Comparison of ENCODE assay signal across 17 cellular contexts in genomic region chr16:1565083-1565805, GRCh38. TPM values are rescaled to one million over a fixed set of nuclear protein-coding genes. Genes with fewer than 3 reads are reported as not detected.
DNase-seq lines count a peak whose midpoint lies in the region; ATAC-seq and TF ChIP-seq lines count a peak whose summit lies in the region.
"Had no signal": no experiment of that assay in that cellular context is flagged by ENCODE, and none has a peak within 500 bp of the region (broad histone marks: within the 10 kb centered on the region; RNA-seq: fewer than 3 reads in every experiment).

No MANE protein-coding gene starts in this region.

- no peaks in the 10 kb centered on the region for H3K36me3 Mint-ChIP-seq in activated naive CD4-positive, alpha-beta T cell treated with anti-CD3 and anti-CD28 coated beads, Interleukin-2, amount 50 U/mL, for 72 hours
- H3K36me3 Mint-ChIP-seq in activated naive CD4-positive, alpha-beta T cell treated with anti-CD3 and anti-CD28 coated beads, Interleukin-2, amount 10 ng/mL, durations not matched to agents 7 days and 5 days, result peaks cover 3% of the 10 kb centered on the region
- peaks cover 12% of the 10 kb centered on the region for H3K36me3 Mint-ChIP-seq in WTC11

- TF ChIP-seq EP300 in gastroesophageal sphincter (IDR thresholded peaks at IDR 0.05), result no peak
- TF ChIP-seq EP300 in sigmoid colon (IDR thresholded peaks at IDR 0.05), result no peak

- peaks cover 4% of the 10 kb centered on the region for H3K27me3 Mint-ChIP-seq in activated naive CD4-positive, alpha-beta T cell treated with anti-CD3 and anti-CD28 coated beads, Interleukin-2, amount 10 ng/mL, durations not matched to agents 7 days and 5 days
- H3K27me3 Mint-ChIP-seq in WTC11 (ENCODE audit: low read depth), result no peaks in the 10 kb centered on the region

- H3K27ac Mint-ChIP-seq in activated naive CD4-positive, alpha-beta T cell treated with anti-CD3 and anti-CD28 coated beads, Interleukin-2, amount 50 U/mL, for 72 hours, result peak overlapping the region; percentile 15 to 33
- no peak overlapping the region for H3K27ac Mint-ChIP-seq in activated naive CD4-positive, alpha-beta T cell treated with anti-CD3 and anti-CD28 coated beads, Interleukin-2, amount 10 ng/mL, durations not matched to agents 7 days and 5 days
- H3K27ac Mint-ChIP-seq in WTC11, result peak overlapping the region; percentile 28; the same call in 1 of the 2 replicates

- no peak overlapping the region for H3K4me3 Mint-ChIP-seq in activated naive CD4-positive, alpha-beta T cell treated with anti-CD3 and anti-CD28 coated beads, Interleukin-2, amount 10 ng/mL, durations not matched to agents 7 days and 5 days
- H3K4me3 Mint-ChIP-seq in WTC11, result no peak overlapping the region

- no peak for DNase-seq in activated naive CD4-positive, alpha-beta T cell treated with anti-CD3 and anti-CD28 coated beads, Interleukin-2, amount 50 U/mL, for 72 hours (ENCODE audit: low spot score in 2 of 2)
- no peak for DNase-seq in activated naive CD4-positive, alpha-beta T cell treated with anti-CD3 and anti-CD28 coated beads, Interleukin-2, amount 10 ng/mL, durations not matched to agents 7 days and 5 days
- DNase-seq in WTC11 (ENCODE audit: low spot score), result no peak
- no peak for DNase-seq in sigmoid colon
- DNase-seq in NCI-H2107 (lab: John Stamatoyannopoulos, UW), result no peak
- DNase-seq in PC-9, result no peak
- DNase-seq: 8988T, COR-L47, DMS153, MG63, NCI-H1092 treated with DMSO at 0.1 percent for 48 hours, NCI-H1694, NCI-H446, NCI-H748 treated with DMSO at 0.1 percent for 48 hours had no signal

- H4K20me1 ChIP-seq in PC-9 (ENCODE audit: insufficient read depth), result no peaks in the 10 kb centered on the region

- H3K27me3 ChIP-seq in gastroesophageal sphincter (no peaks in the 10 kb centered on the region), sigmoid colon (no peaks in the 10 kb centered on the region), PC-9 (ENCODE audit: insufficient read depth, low read depth) (no peaks in the 10 kb centered on the region)
- H3K27me3 ChIP-seq: MG63 had no signal

- H3K27ac ChIP-seq in gastroesophageal sphincter (peak overlapping the region in 3 of 4 donors; percentile 35 to 65 (median 37)), sigmoid colon (peak overlapping the region in 3 of 4 donors; percentile 31 to 48 (median 46)), PC-9 (no peak overlapping the region)

- 77 to 81% methylated on average over 7 to 16 of the region's 16 CpGs for WGBS in gastroesophageal sphincter (ENCODE audit: low coverage in 1 of 2), 2 donors
- 92 to 93% methylated on average over 16 of the region's 16 CpGs for WGBS in sigmoid colon, 2 donors

- H3K4me1 ChIP-seq in gastroesophageal sphincter (no peaks in the 10 kb centered on the region), sigmoid colon (no peaks in the 10 kb centered on the region), PC-9 (replicated peaks; ENCODE audit: insufficient read depth) (no peaks in the 10 kb centered on the region)

- H3K79me2 ChIP-seq in PC-9 (ENCODE audit: low read depth), result no peaks in the 10 kb centered on the region

- H3K4me2 ChIP-seq in PC-9, result no peak overlapping the region

- no peak overlapping the region for H2AFZ ChIP-seq in PC-9

- POLR2A ChIA-PET in WTC11 (lab: Charles Lee) (no interaction called here), PC-9 (lab: Charles Lee; ENCODE audit: unreplicated experiment) (no interaction called here)

- TF ChIP-seq POLR2A in gastroesophageal sphincter (IDR thresholded peaks at IDR 0.05), result no peak
- TF ChIP-seq POLR2A in sigmoid colon (IDR thresholded peaks at IDR 0.05), result no peak

- H3K36me3 ChIP-seq in gastroesophageal sphincter (peaks cover 0 to 81% of the 10 kb centered on the region in 2 donors), sigmoid colon (peaks cover 9 to 49% (median 20%) of the 10 kb centered on the region in 4 donors), PC-9 (ENCODE audit: low read depth) (no peaks in the 10 kb centered on the region)

- no peak for TF ChIP-seq CTCF in WTC11 (IDR thresholded peaks at IDR 0.05)
- TF ChIP-seq CTCF in gastroesophageal sphincter (IDR thresholded peaks at IDR 0.05), result no peak
- TF ChIP-seq CTCF in sigmoid colon (IDR thresholded peaks at IDR 0.05), result no peak
- no peak for TF ChIP-seq CTCF in PC-9 (conservative IDR thresholded peaks at IDR 0.05)

- no peaks in the 10 kb centered on the region for H3K9me2 ChIP-seq in PC-9 (ENCODE audit: insufficient read depth)

- peaks cover 19% of the 10 kb centered on the region for H3K4me1 Mint-ChIP-seq in activated naive CD4-positive, alpha-beta T cell treated with anti-CD3 and anti-CD28 coated beads, Interleukin-2, amount 10 ng/mL, durations not matched to agents 7 days and 5 days
- H3K4me1 Mint-ChIP-seq in WTC11, result no peaks in the 10 kb centered on the region

- H3K9me3 Mint-ChIP-seq in activated naive CD4-positive, alpha-beta T cell treated with anti-CD3 and anti-CD28 coated beads, Interleukin-2, amount 50 U/mL, for 72 hours, result no peaks in the 10 kb centered on the region
- H3K9me3 Mint-ChIP-seq in activated naive CD4-positive, alpha-beta T cell treated with anti-CD3 and anti-CD28 coated beads, Interleukin-2, amount 10 ng/mL, durations not matched to agents 7 days and 5 days, result no peaks in the 10 kb centered on the region
- H3K9me3 Mint-ChIP-seq in WTC11, result no peaks in the 10 kb centered on the region

- no peak for ATAC-seq in activated naive CD4-positive, alpha-beta T cell treated with anti-CD3 and anti-CD28 coated beads, Interleukin-2, amount 50 U/mL, for 72 hours
- no peak for ATAC-seq in WTC11
- no peak for ATAC-seq in gastroesophageal sphincter
- no peak for ATAC-seq in GM21367 (IDR thresholded peaks at IDR 0.05; ENCODE audit: unreplicated experiment)
- ATAC-seq: Panc1 had no signal

- no peaks in the 10 kb centered on the region for H3K9me3 ChIP-seq in gastroesophageal sphincter
- H3K9me3 ChIP-seq in sigmoid colon, result no peaks in the 10 kb centered on the region
- H3K9me3 ChIP-seq in PC-9 (ENCODE audit: insufficient read depth, low read depth), result no peaks in the 10 kb centered on the region
- H3K9me3 ChIP-seq: MG63 had no signal

- BruUV-seq in PC-9 (replicated peaks; lab: Mats Ljungman, UMichigan), result no TSS peak

- H3F3A ChIP-seq in PC-9 (ENCODE audit: insufficient read depth, low read depth), result no peaks in the 10 kb centered on the region

- H3K4me3 ChIP-seq in gastroesophageal sphincter (no peak overlapping the region), sigmoid colon (no peak overlapping the region), PC-9 (no peak overlapping the region)
- H3K4me3 ChIP-seq: MG63 had no signal

- CTCF ChIA-PET in activated naive CD4-positive, alpha-beta T cell treated with anti-CD3 and anti-CD28 coated beads, Interleukin-2, amount 10 ng/mL, durations not matched to agents 7 days and 5 days (lab: Charles Lee), result no interaction called here
- CTCF ChIA-PET in WTC11 (lab: Charles Lee) (no interaction called here), PC-9 (lab: Charles Lee) (no interaction called here)

- intact Hi-C loops in sigmoid colon (cut with DNase I), result no loop called here
- intact Hi-C loops in PC-9 (cut with micrococcal nuclease; ENCODE audit: unreplicated experiment), result no loop called here

TF ChIP-seq in WTC11, 78 proteins besides CTCF, POLR2A, EP300 and RAD21 (continues in another document):
- TF ChIP-seq TEAD4 (CRISPR knock-in tag; IDR thresholded peaks at IDR 0.05) (no peak), RELA (CRISPR knock-in tag; IDR thresholded peaks at IDR 0.05; ENCODE audit: borderline replicate concordance) (no peak), ZNF671 (CRISPR knock-in tag; IDR thresholded peaks at IDR 0.05) (no peak), JAZF1 (CRISPR knock-in tag; IDR thresholded peaks at IDR 0.05) (no peak), USF1 (CRISPR knock-in tag; IDR thresholded peaks at IDR 0.05) (no peak)
- TF ChIP-seq, protein P1, sequence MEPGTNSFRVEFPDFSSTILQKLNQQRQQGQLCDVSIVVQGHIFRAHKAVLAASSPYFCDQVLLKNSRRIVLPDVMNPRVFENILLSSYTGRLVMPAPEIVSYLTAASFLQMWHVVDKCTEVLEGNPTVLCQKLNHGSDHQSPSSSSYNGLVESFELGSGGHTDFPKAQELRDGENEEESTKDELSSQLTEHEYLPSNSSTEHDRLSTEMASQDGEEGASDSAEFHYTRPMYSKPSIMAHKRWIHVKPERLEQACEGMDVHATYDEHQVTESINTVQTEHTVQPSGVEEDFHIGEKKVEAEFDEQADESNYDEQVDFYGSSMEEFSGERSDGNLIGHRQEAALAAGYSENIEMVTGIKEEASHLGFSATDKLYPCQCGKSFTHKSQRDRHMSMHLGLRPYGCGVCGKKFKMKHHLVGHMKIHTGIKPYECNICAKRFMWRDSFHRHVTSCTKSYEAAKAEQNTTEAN (CRISPR knock-in tag; IDR thresholded peaks at IDR 0.05), result no peak

RNA-seq across cellular contexts. Expression of gene TMEM204, which starts 31.8 kb away (rescaled TPM):
- total RNA-seq in activated naive CD4-positive, alpha-beta T cell treated with anti-CD3 and anti-CD28 coated beads, Interleukin-2, amount 50 U/mL, for 72 hours, result 10 to 100 TPM; 10.3 to 17.6 TPM
- total RNA-seq in WTC11 (2021), result 0.18 to 0.35 TPM (median 0.30 TPM) in 3 replicates
- 10 to 100 TPM; 28.6 to 48.2 (median 36.6) TPM for total RNA-seq in gastroesophageal sphincter
- 10 to 100 TPM; 38.0 to 46.0 (median 42.3) TPM for total RNA-seq in sigmoid colon
- 10 to 100 TPM in 2 of 3 donors, 1 to 10 TPM in 1; 2.5 to 16.2 (median 15.7) TPM for polyA plus RNA-seq in sigmoid colon
- not detected in 2 replicates for total RNA-seq in PC-9 (2021)

RNA-seq across cellular contexts. Expression of gene IFT140, which starts 46.6 kb away (rescaled TPM):
- 10 to 100 TPM; 16.0 to 17.1 TPM for total RNA-seq in activated naive CD4-positive, alpha-beta T cell treated with anti-CD3 and anti-CD28 coated beads, Interleukin-2, amount 50 U/mL, for 72 hours
- total RNA-seq in WTC11 (2021), result 27.0 to 31.0 TPM (median 28.9 TPM) in 3 replicates
- 10 to 100 TPM; 18.6 to 36.3 (median 27.2) TPM for total RNA-seq in gastroesophageal sphincter
- 10 to 100 TPM in 3 of 4 donors, 1 to 10 TPM in 1; 9.2 to 36.8 (median 16.8) TPM for total RNA-seq in sigmoid colon
- polyA plus RNA-seq in sigmoid colon, result 10 to 100 TPM in 1 of 3 donors, 1 to 10 TPM in 2; 3.7 to 10.2 (median 4.8) TPM
- total RNA-seq in PC-9 (2021), result 43.8 and 47.6 TPM in 2 replicates

RNA-seq across cellular contexts. Expression of gene CRAMP1, which starts 46.9 kb away (rescaled TPM):
- 10 to 100 TPM; 16.5 to 19.5 TPM for total RNA-seq in activated naive CD4-positive, alpha-beta T cell treated with anti-CD3 and anti-CD28 coated beads, Interleukin-2, amount 50 U/mL, for 72 hours
- 24.0 to 27.4 TPM (median 25.9 TPM) in 3 replicates for total RNA-seq in WTC11 (2021)
- 10 to 100 TPM in 2 of 4 donors, 1 to 10 TPM in 2; 9.0 to 15.1 (median 11.3) TPM for total RNA-seq in gastroesophageal sphincter
- total RNA-seq in sigmoid colon, result 10 to 100 TPM in 1 of 4 donors, 1 to 10 TPM in 3; 6.4 to 24.6 (median 8.0) TPM
- 10 to 100 TPM in 1 of 3 donors, 1 to 10 TPM in 2; 2.4 to 13.5 (median 2.5) TPM for polyA plus RNA-seq in sigmoid colon
- 19.3 and 22.7 TPM in 2 replicates for total RNA-seq in PC-9 (2021)
